Comparison of ENCODE assay signal across 27 cellular contexts in genomic region chr6:169632841-169633240, GRCh38.
DNase-seq lines count a peak whose midpoint lies in the region; ATAC-seq and TF ChIP-seq lines count a peak whose summit lies in the region.
"Had no signal": no experiment of that assay in that cellular context is flagged by ENCODE, and none has a peak within 500 bp of the region (broad histone marks: within the 10 kb centered on the region; RNA-seq: fewer than 3 reads in every experiment).

No MANE protein-coding gene starts in this region.

- peak; percentile 1 for DNase-seq in iPS-NIHi7 (ENCODE audit: extremely low spot score)
- DNase-seq in osteocyte (ENCODE audit: extremely low spot score, unreplicated experiment) = peak; percentile 54
- no peak for DNase-seq in T1000 (lab: John Stamatoyannopoulos, UW)
- DNase-seq: 8988T; ACHN; AML-193; BE2C; C1 segment of cervical spinal cord; Caco-2; Calu3; CD4-positive, alpha-beta memory T cell; CD4-positive, alpha-beta T cell; CD4-positive, CD25-positive, alpha-beta regulatory T cell; CD8-positive, alpha-beta memory T cell; CD8-positive, alpha-beta T cell; COR-L47; DMS 273 treated with DMSO at 0.1 percent for 48 hours; DMS153; DMS53; DMS79; DMS79 treated with DMSO at 0.1 percent for 48 hours; DND-41; EL had no signal

- H3K4me1 Mint-ChIP-seq in osteocyte (ENCODE audit: unreplicated experiment) = no peaks in the 10 kb centered on the region
- H3K4me1 Mint-ChIP-seq: B cell; CD14-positive monocyte; CD4-positive, alpha-beta memory T cell; CD8-positive, alpha-beta memory T cell had no signal

- H3K9me3 Mint-ChIP-seq in osteocyte (ENCODE audit: unreplicated experiment) = no peaks in the 10 kb centered on the region
- H3K9me3 Mint-ChIP-seq: CD14-positive monocyte; CD4-positive, alpha-beta memory T cell; CD4-positive, alpha-beta T cell; CD4-positive, CD25-positive, alpha-beta regulatory T cell; CD8-positive, alpha-beta memory T cell; CD8-positive, alpha-beta T cell had no signal

- no peaks in the 10 kb centered on the region for H3K27me3 Mint-ChIP-seq in osteocyte (ENCODE audit: unreplicated experiment)
- H3K27me3 Mint-ChIP-seq: B cell; CD4-positive, alpha-beta memory T cell; CD4-positive, alpha-beta T cell; CD4-positive, CD25-positive, alpha-beta regulatory T cell; CD8-positive, alpha-beta memory T cell had no signal

- TF ChIP-seq CTCF in osteocyte (IDR thresholded peaks at IDR 0.05) = no peak

- no peak overlapping the region for H3K27ac Mint-ChIP-seq in osteocyte (ENCODE audit: unreplicated experiment)
- H3K27ac Mint-ChIP-seq: B cell; CD14-positive monocyte; CD4-positive, alpha-beta memory T cell; CD4-positive, alpha-beta T cell; CD4-positive, CD25-positive, alpha-beta regulatory T cell; CD8-positive, alpha-beta T cell had no signal

- no peak for ATAC-seq in HG03139 (IDR thresholded peaks at IDR 0.05; ENCODE audit: unreplicated experiment)
- ATAC-seq: A549; CD8-positive, alpha-beta T cell had no signal

- peaks cover 9% of the 10 kb centered on the region for H3K36me3 Mint-ChIP-seq in osteocyte (ENCODE audit: unreplicated experiment)

- H3K4me3 Mint-ChIP-seq in osteocyte (ENCODE audit: unreplicated experiment) = no peak overlapping the region
- H3K4me3 Mint-ChIP-seq: B cell; CD14-positive monocyte; CD4-positive, alpha-beta memory T cell; CD4-positive, alpha-beta T cell; CD4-positive, CD25-positive, alpha-beta regulatory T cell; CD8-positive, alpha-beta memory T cell; CD8-positive, alpha-beta T cell had no signal
